Comparison of ENCODE assay signal across 1 cellular context in the genomic region with DNA sequence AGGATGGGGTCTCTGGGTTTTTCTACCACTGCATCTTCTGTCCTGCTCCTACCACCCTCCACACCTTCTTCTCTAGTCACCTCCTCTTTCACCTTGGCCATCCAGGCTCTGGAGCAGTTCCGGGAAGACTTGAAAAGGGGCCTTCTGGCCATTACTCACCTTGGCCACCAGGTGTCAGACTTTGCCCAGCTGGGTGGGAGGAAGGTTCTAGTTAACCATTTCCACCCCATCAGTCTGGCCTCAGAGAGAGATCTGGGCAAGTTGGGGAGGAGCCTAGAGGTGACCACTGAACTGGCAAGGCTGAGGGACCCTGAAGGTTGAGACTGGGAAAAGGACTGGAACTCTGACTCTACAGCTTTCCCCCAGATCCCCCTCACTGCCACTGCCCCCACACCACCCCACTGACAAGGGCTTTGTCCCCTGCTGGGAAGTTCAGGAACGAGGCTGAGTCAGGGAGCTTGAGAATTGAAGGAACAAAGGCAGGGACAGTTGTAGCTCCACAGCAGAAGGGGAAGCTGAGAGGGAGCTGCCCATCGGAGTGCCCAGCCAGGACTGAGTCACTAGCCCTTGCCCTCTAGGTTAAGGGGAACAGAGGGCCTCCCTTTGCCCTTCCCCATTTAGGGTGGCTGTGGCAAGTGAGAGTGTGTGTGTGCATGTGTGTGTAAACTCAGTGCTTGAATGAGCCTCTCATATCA.
TF ChIP-seq lines count a peak whose summit lies in the region.

No MANE protein-coding gene starts in this region.

TF ChIP-seq in K562, 482 proteins besides CTCF, POLR2A, EP300 and RAD21 (continued from another document and continues in another):
- no peak for TF ChIP-seq RNF219 (CRISPR knock-in tag; IDR thresholded peaks at IDR 0.05)
- peak; percentile 24; the same call in 1 of the 2 replicates for TF ChIP-seq SP1 (CRISPR knock-in tag; IDR thresholded peaks at IDR 0.05)
- TF ChIP-seq TCFL5 (CRISPR knock-in tag; conservative IDR thresholded peaks at IDR 0.05) = no peak
- TF ChIP-seq ZNF785 (CRISPR knock-in tag; IDR thresholded peaks at IDR 0.05) = no peak
- no peak for TF ChIP-seq ZNF583 (CRISPR knock-in tag; IDR thresholded peaks at IDR 0.05)
- TF ChIP-seq HDAC2 (IDR thresholded peaks at IDR 0.05) = 0 out of 2 replicates have a peak, but pooled peaks have one; percentile 21
- TF ChIP-seq RCOR1 (IDR thresholded peaks at IDR 0.05; ENCODE audit: borderline replicate concordance in 1 of 2, low read depth in 2 of 2, low read length in 2 of 2) = peak in 1 of 2 experiments; percentile 45; a peak in 1 of 4 replicates
- TF ChIP-seq ZEB2 (IDR thresholded peaks at IDR 0.05) = peak; percentile 59; the same call in 1 of the 2 replicates
- TF ChIP-seq ETV1 (tag; conservative IDR thresholded peaks at IDR 0.05; ENCODE audit: low read depth) = peak; percentile 69
- peak; percentile 11; the same call in 1 of the 2 replicates for TF ChIP-seq SMARCA5 (IDR thresholded peaks at IDR 0.05)
- peak; percentile 24; the same call in 1 of the 2 replicates for TF ChIP-seq DPF2 (IDR thresholded peaks at IDR 0.05)
- peak; percentile 41; the same call in 1 of the 2 replicates for TF ChIP-seq KLF13 (tag; IDR thresholded peaks at IDR 0.05; ENCODE audit: borderline replicate concordance, low read depth)
- 0 out of 2 replicates have a peak, but pooled peaks have one; percentile 25 for TF ChIP-seq MTA3 (IDR thresholded peaks at IDR 0.05; ENCODE audit: borderline replicate concordance)
- no peak for TF ChIP-seq DMBX1 (CRISPR knock-in tag; IDR thresholded peaks at IDR 0.05; ENCODE audit: borderline replicate concordance)
- no peak for TF ChIP-seq CREB3L1 (IDR thresholded peaks at IDR 0.05; ENCODE audit: borderline replicate concordance, low read depth)
- TF ChIP-seq SMC3 (conservative IDR thresholded peaks at IDR 0.05; ENCODE audit: insufficient read depth, low read depth, low read length) = peak; percentile 98
- TF ChIP-seq MLLT1 (IDR thresholded peaks at IDR 0.05) = peak in 1 of 2 experiments; percentile 26; a peak in 1 of 4 replicates
- TF ChIP-seq, protein P1, sequence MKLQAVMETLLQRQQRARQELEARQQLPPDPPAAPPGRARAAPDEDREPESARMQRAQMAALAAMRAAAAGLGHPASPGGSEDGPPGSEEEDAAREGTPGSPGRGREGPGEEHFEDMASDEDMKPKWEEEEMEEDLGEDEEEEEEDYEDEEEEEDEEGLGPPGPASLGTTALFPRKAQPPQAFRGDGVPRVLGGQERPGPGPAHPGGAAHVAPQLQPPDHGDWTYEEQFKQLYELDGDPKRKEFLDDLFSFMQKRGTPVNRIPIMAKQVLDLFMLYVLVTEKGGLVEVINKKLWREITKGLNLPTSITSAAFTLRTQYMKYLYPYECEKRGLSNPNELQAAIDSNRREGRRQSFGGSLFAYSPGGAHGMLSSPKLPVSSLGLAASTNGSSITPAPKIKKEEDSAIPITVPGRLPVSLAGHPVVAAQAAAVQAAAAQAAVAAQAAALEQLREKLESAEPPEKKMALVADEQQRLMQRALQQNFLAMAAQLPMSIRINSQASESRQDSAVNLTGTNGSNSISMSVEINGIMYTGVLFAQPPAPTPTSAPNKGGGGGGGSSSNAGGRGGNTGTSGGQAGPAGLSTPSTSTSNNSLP (IDR thresholded peaks at IDR 0.05; ENCODE audit: borderline replicate concordance, low read depth, low read length) = no peak
- TF ChIP-seq ARID2 (IDR thresholded peaks at IDR 0.05) = peak; percentile 98
- no peak for TF ChIP-seq ATF7 (IDR thresholded peaks at IDR 0.05)
- no peak for TF ChIP-seq ZNF609 (CRISPR knock-in tag; IDR thresholded peaks at IDR 0.05; ENCODE audit: borderline replicate concordance)
- TF ChIP-seq ARID4B (CRISPR knock-in tag; IDR thresholded peaks at IDR 0.05) = no peak
- no peak for TF ChIP-seq HIVEP1 (CRISPR knock-in tag; IDR thresholded peaks at IDR 0.05)
- TF ChIP-seq MAZ (CRISPR knock-in tag; conservative IDR thresholded peaks at IDR 0.05 in 1 of 2, IDR thresholded peaks at IDR 0.05 in 1 of 2) = peak; percentile 46 to 91; a peak in 3 of 4 replicates
- peak; percentile 13; the same call in 1 of the 2 replicates for TF ChIP-seq TCF3 (CRISPR knock-in tag; IDR thresholded peaks at IDR 0.05)
- no peak for TF ChIP-seq CBX3 (IDR thresholded peaks at IDR 0.05; ENCODE audit: borderline replicate concordance in 1 of 2, low read length in 2 of 2)
- 0 out of 2 replicates have a peak, but pooled peaks have one; percentile 13 for TF ChIP-seq DIDO1 (tag; IDR thresholded peaks at IDR 0.05; ENCODE audit: low read depth)
- no peak for TF ChIP-seq ADNP (tag; IDR thresholded peaks at IDR 0.05)
- TF ChIP-seq BRD9 (IDR thresholded peaks at IDR 0.05; ENCODE audit: low read depth, partially characterized antibody) = peak; percentile 79
- TF ChIP-seq ZNF444 (CRISPR knock-in tag; IDR thresholded peaks at IDR 0.05) = no peak
- peak; percentile 53; the same call in 1 of the 2 replicates for TF ChIP-seq EGR1 (conservative IDR thresholded peaks at IDR 0.05)
- TF ChIP-seq AFF1 (IDR thresholded peaks at IDR 0.05; ENCODE audit: low read depth in 1 of 2, partially characterized antibody in 2 of 2) = peak in 1 of 2 experiments; percentile 38
- TF ChIP-seq ZNF79 (CRISPR knock-in tag; IDR thresholded peaks at IDR 0.05; ENCODE audit: low read depth) = no peak
- peak; percentile 43; the same call in 1 of the 2 replicates for TF ChIP-seq JUND (IDR thresholded peaks at IDR 0.05; ENCODE audit: borderline replicate concordance, low read depth, low read length)
- TF ChIP-seq JUND (tag; IDR thresholded peaks at IDR 0.05; ENCODE audit: borderline replicate concordance, low read depth, low read length) = no peak; the same call in 2 of the 3 replicates
